In the genomic region with DNA sequence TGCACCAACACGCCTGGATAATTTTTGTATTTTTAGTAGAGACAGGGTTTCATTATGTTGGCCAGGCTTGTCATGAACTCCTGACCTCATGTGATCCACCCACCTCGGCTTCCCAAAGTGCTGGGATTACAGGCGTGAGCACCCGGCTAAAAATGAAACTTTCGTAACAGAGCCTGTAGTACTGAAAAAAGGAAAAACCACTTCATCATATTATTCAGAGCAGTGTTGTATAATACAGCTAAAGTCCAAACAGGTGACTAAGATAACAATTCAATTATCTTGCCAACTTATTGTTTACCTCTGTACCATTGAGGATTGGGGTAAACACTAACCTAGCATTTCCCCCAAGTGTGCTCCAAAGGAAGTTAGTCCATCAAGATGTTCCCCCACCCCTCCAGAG, we compare ENCODE assay signal across 15 cellular contexts. TPM values are rescaled to one million over a fixed set of nuclear protein-coding genes. Genes with fewer than 3 reads are reported as not detected.
DNase-seq lines count a peak whose midpoint lies in the region; ATAC-seq, FAIRE-seq and TF ChIP-seq lines count a peak whose summit lies in the region.
"Had no signal": no experiment of that assay in that cellular context is flagged by ENCODE, and none has a peak within 500 bp of the region (broad histone marks: within the 10 kb centered on the region; RNA-seq: fewer than 3 reads in every experiment).

No MANE protein-coding gene starts in this region.

- H2AFZ ChIP-seq in HepG2 (ENCODE audit: low read length) (no peak overlapping the region), SK-N-SH (ENCODE audit: low read depth) (no peak overlapping the region)

- CTCF ChIA-PET in HepG2 (lab: Yijun Ruan, JAX; ENCODE audit: low intra/inter-chr PET ratio, low total read pairs) (no interaction called here), SK-N-SH (lab: Yijun Ruan, JAX) (no interaction called here)

- no peaks in the 10 kb centered on the region for H3K9me3 ChIP-seq in liver (ENCODE audit: control insufficient read depth in 4 of 4, low read length in 3 of 4)
- no peaks in the 10 kb centered on the region for H3K9me3 ChIP-seq in HepG2 (ENCODE audit: low read length)
- H3K9me3 ChIP-seq in left ventricle myocardium inferior (replicated peaks), result no peaks in the 10 kb centered on the region
- no peaks in the 10 kb centered on the region for H3K9me3 ChIP-seq in SK-N-SH

- H3K36me3 ChIP-seq in liver (ENCODE audit: control insufficient read depth in 4 of 4, insufficient read depth in 3 of 4, low read depth in 1 of 4, low read length in 3 of 4) (peaks cover 0 to 4% (median 3%) of the 10 kb centered on the region in 4 donors), HepG2 (replicated peaks in 1 of 2; ENCODE audit: control insufficient read depth in 1 of 2, insufficient read depth in 2 of 2, low read length in 2 of 2) (peaks cover 0 to 7% of the 10 kb centered on the region in 2 experiments; a peak in 2 of 5 replicates), left ventricle myocardium inferior (peaks cover 28% of the 10 kb centered on the region), SK-N-SH (replicated peaks in 1 of 2; ENCODE audit: control insufficient read depth in 1 of 2, insufficient read depth in 2 of 2, low read length in 1 of 2) (peaks cover 51 to 67% of the 10 kb centered on the region in 2 experiments)

- TF ChIP-seq EP300 in HepG2 (IDR thresholded peaks at IDR 0.05; ENCODE audit: low read depth in 2 of 2, low read length in 2 of 2), result no peak
- no peak for TF ChIP-seq EP300 in HepG2 (CRISPR knock-in tag; IDR thresholded peaks at IDR 0.05; ENCODE audit: borderline replicate concordance)
- no peak for TF ChIP-seq EP300 in SK-N-SH (IDR thresholded peaks at IDR 0.05; ENCODE audit: borderline replicate concordance in 1 of 2, low read depth in 1 of 2, low read length in 1 of 2)

- intact Hi-C loops in HepG2 (cut with micrococcal nuclease; ENCODE audit: unreplicated experiment), result no loop called here
- intact Hi-C loops in left colon (cut with DNase I, micrococcal nuclease), result no loop called here
- intact Hi-C loops in left ventricle myocardium inferior (cut with micrococcal nuclease), result no loop called here

- no peaks in the 10 kb centered on the region for H3K4me1 ChIP-seq in liver (ENCODE audit: control insufficient read depth in 4 of 4, insufficient read depth in 4 of 4, low read length in 3 of 4)
- H3K4me1 ChIP-seq in HepG2 (ENCODE audit: insufficient read depth, low read length), result no peaks in the 10 kb centered on the region
- H3K4me1 ChIP-seq in left ventricle myocardium inferior, result no peaks in the 10 kb centered on the region
- no peaks in the 10 kb centered on the region for H3K4me1 ChIP-seq in SK-N-SH (ENCODE audit: control insufficient read depth in 1 of 2, insufficient read depth in 2 of 2, low read depth in 1 of 2, low read length in 1 of 2)

- no TSS peak for BruUV-seq in HepG2 (replicated peaks; lab: Mats Ljungman, UMichigan)

- DNase-seq in HepG2 (ENCODE audit: low spot score), result no peak
- peak; percentile 2 for DNase-seq in epithelial cell of esophagus (ENCODE audit: low read depth)
- DNase-seq in left colon, result no peak
- no peak for DNase-seq in left ventricle myocardium inferior
- DNase-seq in SK-N-SH, result no peak
- no peak for DNase-seq in SK-N-DZ (ENCODE audit: low spot score)
- no peak for DNase-seq in NCI-H1417 (lab: John Stamatoyannopoulos, UW)
- DNase-seq: CD8-positive, alpha-beta T cell; COR-L47; DMS153; DMS79 treated with DMSO at 0.1 percent for 48 hours; EL had no signal

- ATAC-seq in HepG2, result no peak
- ATAC-seq in left colon, result peak; percentile 68
- ATAC-seq: CD8-positive, alpha-beta T cell had no signal

- TF ChIP-seq CTCF in liver (IDR thresholded peaks at IDR 0.05; ENCODE audit: low read depth, low read length, missing input control) (no peak), HepG2 (CRISPR knock-in tag; IDR thresholded peaks at IDR 0.05) (no peak), epithelial cell of esophagus (IDR thresholded peaks at IDR 0.05; ENCODE audit: insufficient read depth, low read depth, low read length, missing control alignments) (no peak), left ventricle myocardium inferior (IDR thresholded peaks at IDR 0.05; ENCODE audit: borderline replicate concordance) (no peak), SK-N-SH (IDR thresholded peaks at IDR 0.05) (no peak)

- H3K9me2 ChIP-seq in SK-N-SH, result no peaks in the 10 kb centered on the region

- FAIRE-seq in HepG2 (lab: Jason Lieb, UNC), result no peak
- FAIRE-seq: D721Med had no signal

- in situ Hi-C loops in HepG2 (cut with HindIII; ENCODE audit: extremely low pct_ligation_motif_present, low pct_unique_long_range_greater_than_20kb), result no loop called here

- TF ChIP-seq POLR2A in HepG2 (IDR thresholded peaks at IDR 0.05; ENCODE audit: insufficient read depth in 1 of 2, low read depth in 2 of 2, low read length in 2 of 2), result no peak

- H3K4me2 ChIP-seq in HepG2 (ENCODE audit: low read depth, low read length) (no peak overlapping the region), SK-N-SH (no peak overlapping the region)

- 38% methylated on average over 5 of the region's 5 CpGs for WGBS in liver
- 92% methylated on average over 5 of the region's 5 CpGs for WGBS in HepG2 (ENCODE audit: low lambda C conversion rate)
- WGBS in SK-N-SH (ENCODE audit: low lambda C conversion rate), result 95% methylated on average over 5 of the region's 5 CpGs

- no peaks in the 10 kb centered on the region for H3K79me2 ChIP-seq in HepG2 (ENCODE audit: insufficient read depth, low read length)
- H3K79me2 ChIP-seq in SK-N-SH (ENCODE audit: insufficient read depth), result no peaks in the 10 kb centered on the region

- H3K9ac ChIP-seq in liver (ENCODE audit: low read depth in 1 of 2, low read length in 2 of 2) (no peak overlapping the region), HepG2 (ENCODE audit: insufficient read depth, low read depth, low read length) (no peak overlapping the region), SK-N-SH (no peak overlapping the region)

- no peak overlapping the region for H3K4me3 ChIP-seq in liver (ENCODE audit: low read depth in 1 of 3, low read length in 3 of 3)
- no peak overlapping the region for H3K4me3 ChIP-seq in HepG2 (replicated peaks in 1 of 3; ENCODE audit: insufficient read depth in 1 of 3, low read depth in 2 of 3, low read length in 3 of 3)
- H3K4me3 ChIP-seq in epithelial cell of esophagus (ENCODE audit: low read length), result no peak overlapping the region
- H3K4me3 ChIP-seq in left ventricle myocardium inferior, result no peak overlapping the region
- no peak overlapping the region for H3K4me3 ChIP-seq in SK-N-SH (ENCODE audit: low read depth in 2 of 2, low read length in 1 of 2)

- POLR2A ChIA-PET in HepG2 (lab: Yijun Ruan, JAX) (no interaction called here), SK-N-SH (lab: Yijun Ruan, JAX) (no interaction called here)

- H3K27me3 ChIP-seq in liver (ENCODE audit: control insufficient read depth in 4 of 4, insufficient read depth in 4 of 4, low read length in 3 of 4) (no peaks in the 10 kb centered on the region), HepG2 (ENCODE audit: control insufficient read depth in 1 of 2, insufficient read depth in 2 of 2, low read length in 2 of 2) (no peaks in the 10 kb centered on the region), left ventricle myocardium inferior (ENCODE audit: low read depth) (no peaks in the 10 kb centered on the region), SK-N-SH (ENCODE audit: insufficient read depth) (no peaks in the 10 kb centered on the region)

- H4K20me1 ChIP-seq in HepG2 (ENCODE audit: insufficient read depth, low read length) (no peaks in the 10 kb centered on the region), SK-N-SH (ENCODE audit: insufficient read depth) (no peaks in the 10 kb centered on the region)

- TF ChIP-seq RAD21 in liver (IDR thresholded peaks at IDR 0.05), result no peak
- TF ChIP-seq RAD21 in HepG2 (CRISPR knock-in tag; IDR thresholded peaks at IDR 0.05), result no peak
- no peak for TF ChIP-seq RAD21 in SK-N-SH (IDR thresholded peaks at IDR 0.05; ENCODE audit: low read length)

- H3K27ac ChIP-seq in liver (ENCODE audit: low read depth in 1 of 2, low read length in 2 of 2) (no peak overlapping the region), HepG2 (ENCODE audit: extremely low read length, insufficient read depth, low read length) (no peak overlapping the region), left ventricle myocardium inferior (replicated peaks) (no peak overlapping the region), SK-N-SH (ENCODE audit: low read depth in 2 of 2, low read length in 1 of 2) (no peak overlapping the region)
- H3K27ac ChIP-seq: 22Rv1 had no signal

- H3F3A ChIP-seq in SK-N-SH (replicated peaks; ENCODE audit: insufficient read depth), result peaks cover 5% of the 10 kb centered on the region

RNA-seq across cellular contexts. Expression of a gene that starts 43.0 kb away (rescaled TPM):
- total RNA-seq in liver, result 10 to 100 TPM in 1 of 2 donors, 1 to 10 TPM in 1; 8.0 to 17.5 TPM
- polyA plus RNA-seq in liver, result 1 to 10 TPM; 2.8 to 3.8 TPM
- 17.0 and 34.4 TPM in 2 replicates for total RNA-seq in HepG2 (2016; rRNA removed; fragmentation: Illumina TruSeq; extraction: Trizol)
- total RNA-seq in HepG2 (2016; cell fraction: cytosol; rRNA removed; fragmentation: Illumina TruSeq; extraction: Trizol; ENCODE audit: low read depth), result 2.1 and 2.5 TPM in 2 replicates
- total RNA-seq in HepG2 (2016; cell fraction: insoluble cytoplasmic fraction; rRNA removed; fragmentation: Illumina TruSeq; extraction: Trizol), result 15.2 and 34.4 TPM in 2 replicates
- total RNA-seq in HepG2 (2016; cell fraction: membrane; rRNA removed; fragmentation: Illumina TruSeq; extraction: Trizol), result 6.4 and 6.8 TPM in 2 replicates
- total RNA-seq in HepG2 (2016; cell fraction: nucleus; rRNA removed; fragmentation: Illumina TruSeq; extraction: Trizol), result 15.3 and 17.2 TPM in 2 replicates
- polyA plus RNA-seq in HepG2 (2011; rRNA removed), result 4.2 and 4.8 TPM in 2 replicates
- 1.7 and 2.8 TPM in 2 replicates for polyA plus RNA-seq in HepG2 (2011; cell fraction: cytosol; rRNA removed)
- 2.9 and 3.8 TPM in 2 replicates for polyA plus RNA-seq in HepG2 (2011; cell fraction: nucleus; rRNA removed)
- polyA plus RNA-seq in HepG2 (2012), result 6.1 and 8.0 TPM in 2 replicates
- polyA plus RNA-seq in HepG2 (2016; cell fraction: cytosol; fragmentation: Illumina TruSeq; extraction: Trizol; ENCODE audit: low read depth), result 0.36 and 0.43 TPM in 2 replicates
- polyA plus RNA-seq in HepG2 (2016; cell fraction: insoluble cytoplasmic fraction; fragmentation: Illumina TruSeq; extraction: Trizol; ENCODE audit: low read depth), result 19.2 and 22.1 TPM in 2 replicates
- 1.3 and 1.8 TPM in 2 replicates for polyA plus RNA-seq in HepG2 (2016; cell fraction: membrane; fragmentation: Illumina TruSeq; extraction: Trizol; ENCODE audit: low read depth)
- polyA plus RNA-seq in HepG2 (2016; cell fraction: nucleus; fragmentation: Illumina TruSeq; extraction: Trizol; ENCODE audit: insufficient read depth, low read depth), result 14.2 and 14.4 TPM in 2 replicates
- 2.8 and 9.9 TPM in 2 replicates for polyA minus RNA-seq in HepG2 (2011; rRNA and poly(A)+ RNA removed; ENCODE audit: low replicate concordance)
- polyA minus RNA-seq in HepG2 (2011; cell fraction: cytosol; rRNA and poly(A)+ RNA removed), result 7.2 and 7.6 TPM in 2 replicates
- polyA minus RNA-seq in HepG2 (2011; cell fraction: nucleus; rRNA and poly(A)+ RNA removed), result 9.7 and 11.7 TPM in 2 replicates
- total RNA-seq in left colon, result 10 to 100 TPM; 15.7 to 16.8 TPM
- total RNA-seq in left ventricle myocardium inferior, result 9.8 TPM
- polyA plus RNA-seq in SK-N-SH (2012; rRNA removed), result 5.5 and 7.5 TPM in 2 replicates
- 10.9 and 12.3 TPM in 2 replicates for polyA plus RNA-seq in SK-N-SH (2012; cell fraction: cytosol; rRNA removed)
- 2.7 and 8.1 TPM in 2 replicates for polyA plus RNA-seq in SK-N-SH (2012; cell fraction: nucleus; rRNA removed)
- 17.0 and 23.6 TPM in 2 replicates for polyA plus RNA-seq in SK-N-DZ (2014; cell fraction: cytosol; rRNA removed)
- 15.4 and 20.9 TPM in 2 replicates for polyA plus RNA-seq in SK-N-DZ (2014; cell fraction: nucleus; rRNA removed)

RNA-seq across cellular contexts. Expression of a gene that starts 43.9 kb away (rescaled TPM):
- total RNA-seq in liver, result 10 to 100 TPM in 1 of 2 donors, 1 to 10 TPM in 1; 5.7 to 18.4 TPM
- 10 to 100 TPM; 11.4 to 12.7 TPM for polyA plus RNA-seq in liver
- total RNA-seq in HepG2 (2016; rRNA removed; fragmentation: Illumina TruSeq; extraction: Trizol), result 4.6 and 13.3 TPM in 2 replicates
- 13.4 and 14.5 TPM in 2 replicates for total RNA-seq in HepG2 (2016; cell fraction: cytosol; rRNA removed; fragmentation: Illumina TruSeq; extraction: Trizol; ENCODE audit: low read depth)
- total RNA-seq in HepG2 (2016; cell fraction: insoluble cytoplasmic fraction; rRNA removed; fragmentation: Illumina TruSeq; extraction: Trizol), result 5.2 and 15.1 TPM in 2 replicates
- 6.1 TPM in 2 replicates for total RNA-seq in HepG2 (2016; cell fraction: membrane; rRNA removed; fragmentation: Illumina TruSeq; extraction: Trizol)
- 7.8 TPM in 2 replicates for total RNA-seq in HepG2 (2016; cell fraction: nucleus; rRNA removed; fragmentation: Illumina TruSeq; extraction: Trizol)
- 21.3 and 25.2 TPM in 2 replicates for polyA plus RNA-seq in HepG2 (2011; rRNA removed)
- polyA plus RNA-seq in HepG2 (2011; cell fraction: cytosol; rRNA removed), result 10.8 and 17.9 TPM in 2 replicates
- 5.2 and 8.4 TPM in 2 replicates for polyA plus RNA-seq in HepG2 (2011; cell fraction: nucleus; rRNA removed)
- 67.8 and 88.5 TPM in 2 replicates for polyA plus RNA-seq in HepG2 (2012)
- polyA plus RNA-seq in HepG2 (2016; cell fraction: cytosol; fragmentation: Illumina TruSeq; extraction: Trizol; ENCODE audit: low read depth), result 5.5 and 6.8 TPM in 2 replicates
- 52.6 and 54.1 TPM in 2 replicates for polyA plus RNA-seq in HepG2 (2016; cell fraction: insoluble cytoplasmic fraction; fragmentation: Illumina TruSeq; extraction: Trizol; ENCODE audit: low read depth)
- 14.1 and 14.5 TPM in 2 replicates for polyA plus RNA-seq in HepG2 (2016; cell fraction: membrane; fragmentation: Illumina TruSeq; extraction: Trizol; ENCODE audit: low read depth)
- polyA plus RNA-seq in HepG2 (2016; cell fraction: nucleus; fragmentation: Illumina TruSeq; extraction: Trizol; ENCODE audit: insufficient read depth, low read depth), result 23.0 and 24.4 TPM in 2 replicates
- 4.3 and 14.3 TPM in 2 replicates for polyA minus RNA-seq in HepG2 (2011; rRNA and poly(A)+ RNA removed; ENCODE audit: low replicate concordance)
- polyA minus RNA-seq in HepG2 (2011; cell fraction: cytosol; rRNA and poly(A)+ RNA removed), result 13.1 and 21.0 TPM in 2 replicates
- polyA minus RNA-seq in HepG2 (2011; cell fraction: nucleus; rRNA and poly(A)+ RNA removed), result 13.9 and 15.9 TPM in 2 replicates
- 10 to 100 TPM; 19.7 to 22.1 TPM for total RNA-seq in left colon
- total RNA-seq in left ventricle myocardium inferior, result 19.4 TPM
- polyA plus RNA-seq in SK-N-SH (2012; rRNA removed), result 33.2 and 42.3 TPM in 2 replicates
- polyA plus RNA-seq in SK-N-SH (2012; cell fraction: cytosol; rRNA removed), result 68.6 and 97.4 TPM in 2 replicates
- 10.2 and 20.3 TPM in 2 replicates for polyA plus RNA-seq in SK-N-SH (2012; cell fraction: nucleus; rRNA removed)
- polyA plus RNA-seq in SK-N-DZ (2014; cell fraction: cytosol; rRNA removed), result 16.0 and 18.9 TPM in 2 replicates
- 16.5 and 29.4 TPM in 2 replicates for polyA plus RNA-seq in SK-N-DZ (2014; cell fraction: nucleus; rRNA removed)
